8 cellular contexts compared by ENCODE assay signal in the genomic region with DNA sequence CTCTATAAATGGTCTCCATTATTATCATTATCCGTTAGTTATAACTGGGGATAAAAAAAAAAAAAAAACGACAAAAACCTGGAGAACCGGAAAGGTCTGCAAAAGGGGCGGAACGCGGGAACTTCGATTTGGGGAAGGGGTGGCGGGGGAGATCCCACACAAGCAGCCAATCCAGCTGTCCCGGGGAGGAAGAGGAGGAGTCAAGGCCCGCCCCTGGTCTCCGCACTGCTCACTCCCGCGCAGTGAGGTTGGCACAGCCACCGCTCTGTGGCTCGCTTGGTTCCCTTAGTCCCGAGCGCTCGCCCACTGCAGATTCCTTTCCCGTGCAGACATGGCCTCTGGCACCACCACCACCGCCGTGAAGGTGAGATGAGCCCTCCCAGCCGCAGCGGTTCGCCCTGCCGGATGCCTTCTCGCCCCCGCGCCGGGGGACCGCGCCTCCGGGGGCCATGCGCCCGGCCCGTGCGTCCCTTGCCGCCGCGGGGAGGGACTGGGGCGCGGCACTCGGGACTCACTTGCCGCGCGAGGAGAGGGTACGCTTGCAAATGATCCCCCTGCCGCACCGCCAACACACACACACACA. TPM values are rescaled to one million over a fixed set of nuclear protein-coding genes. Genes with fewer than 3 reads are reported as not detected.
DNase-seq lines count a peak whose midpoint lies in the region; ATAC-seq and TF ChIP-seq lines count a peak whose summit lies in the region.

A gene (plus strand): TSS at position 219 of the 583 bp plus-strand sequence. CDS start 113 bp downstream, at position 332.

- TF ChIP-seq CTCF in endothelial cell (IDR thresholded peaks at IDR 0.05; ENCODE audit: unreplicated experiment) (no peak), mesothelial cell of epicardium (IDR thresholded peaks at IDR 0.05; ENCODE audit: unreplicated experiment) (no peak)

- CTCF ChIA-PET in activated CD8-positive, alpha-beta memory T cell treated with anti-CD3 and anti-CD28 coated beads, Interleukin-2, amount 10 ng/mL, durations not matched to agents 7 days and 5 days (lab: Charles Lee), result interaction anchor here (1.1 to 2.9 kb wide), 6 partner anchors 10 to 337 kb away, joined by 3 to 11 read pairs (median 4); a partner anchor contains a TSS

- peak within 1 kb of the TSS; percentile 85 for H3K4me2 ChIP-seq in BLaER1

- peaks cover 47% of the 10 kb centered on the region for H3K4me1 ChIP-seq in BLaER1

- ATAC-seq in GM19328 (IDR thresholded peaks at IDR 0.05; ENCODE audit: unreplicated experiment) (peak; percentile 89), HG03520 (IDR thresholded peaks at IDR 0.05; ENCODE audit: unreplicated experiment) (peak; percentile 77)
- ATAC-seq in activated CD8-positive, alpha-beta memory T cell treated with anti-CD3 and anti-CD28 coated beads, Interleukin-2, amount 10 ng/mL, durations not matched to agents 7 days and 5 days, result peak; percentile 85

- no peaks in the 10 kb centered on the region for H3K27me3 ChIP-seq in BLaER1

- peaks cover 14% of the 10 kb centered on the region for H3K36me3 Mint-ChIP-seq in activated CD8-positive, alpha-beta memory T cell treated with anti-CD3 and anti-CD28 coated beads, Interleukin-2, amount 10 ng/mL, durations not matched to agents 7 days and 5 days
- H3K36me3 Mint-ChIP-seq in endothelial cell (ENCODE audit: low read depth, unreplicated experiment), result no peaks in the 10 kb centered on the region
- peaks cover 9% of the 10 kb centered on the region for H3K36me3 Mint-ChIP-seq in mesothelial cell of epicardium

- peak within 1 kb of the TSS; percentile 94 for H3K9ac ChIP-seq in BLaER1

- peak within 1 kb of the TSS; percentile 81 for H3K4me3 ChIP-seq in BLaER1

- peak; percentile 87 for DNase-seq in NCI-H748 treated with DMSO at 0.1 percent for 48 hours (lab: John Stamatoyannopoulos, UW)
- peak; percentile 80 for DNase-seq in activated CD8-positive, alpha-beta memory T cell treated with anti-CD3 and anti-CD28 coated beads, Interleukin-2, amount 10 ng/mL, durations not matched to agents 7 days and 5 days
- DNase-seq in endothelial cell (ENCODE audit: low spot score), result peak; percentile 90
- peak; percentile 81 to 86 for DNase-seq in mesothelial cell of epicardium (ENCODE audit: low spot score in 2 of 2, unreplicated experiment in 2 of 2)
- DNase-seq in stimulated activated CD8-positive, alpha-beta memory T cell treated with anti-CD3 and anti-CD28 coated beads, Interleukin-15, amount 100 ng/mL, for 24 hours (ENCODE audit: low read depth), result peak; percentile 37

- no peaks in the 10 kb centered on the region for H3K9me3 Mint-ChIP-seq in activated CD8-positive, alpha-beta memory T cell treated with anti-CD3 and anti-CD28 coated beads, Interleukin-2, amount 10 ng/mL, durations not matched to agents 7 days and 5 days (ENCODE audit: low read depth)
- H3K9me3 Mint-ChIP-seq in endothelial cell (ENCODE audit: unreplicated experiment) (no peaks in the 10 kb centered on the region), mesothelial cell of epicardium (no peaks in the 10 kb centered on the region)

- H3K27me3 Mint-ChIP-seq in activated CD8-positive, alpha-beta memory T cell treated with anti-CD3 and anti-CD28 coated beads, Interleukin-2, amount 10 ng/mL, durations not matched to agents 7 days and 5 days, result peaks cover 39% of the 10 kb centered on the region
- peaks cover 11% of the 10 kb centered on the region for H3K27me3 Mint-ChIP-seq in endothelial cell (ENCODE audit: unreplicated experiment)
- H3K27me3 Mint-ChIP-seq in mesothelial cell of epicardium (ENCODE audit: low read depth), result no peaks in the 10 kb centered on the region

- peaks cover 34% of the 10 kb centered on the region for H4K20me1 ChIP-seq in BLaER1

- peak within 1 kb of the TSS; percentile 97 for H3K4me3 Mint-ChIP-seq in activated CD8-positive, alpha-beta memory T cell treated with anti-CD3 and anti-CD28 coated beads, Interleukin-2, amount 10 ng/mL, durations not matched to agents 7 days and 5 days
- peak within 1 kb of the TSS; percentile 100 for H3K4me3 Mint-ChIP-seq in endothelial cell (ENCODE audit: unreplicated experiment)
- H3K4me3 Mint-ChIP-seq in mesothelial cell of epicardium, result peak within 1 kb of the TSS; percentile 99

- no peaks in the 10 kb centered on the region for H3K9me3 ChIP-seq in BLaER1

- H3K4me1 Mint-ChIP-seq in activated CD8-positive, alpha-beta memory T cell treated with anti-CD3 and anti-CD28 coated beads, Interleukin-2, amount 10 ng/mL, durations not matched to agents 7 days and 5 days, result peaks cover 39% of the 10 kb centered on the region
- peaks cover 33% of the 10 kb centered on the region for H3K4me1 Mint-ChIP-seq in endothelial cell (ENCODE audit: unreplicated experiment)
- H3K4me1 Mint-ChIP-seq in mesothelial cell of epicardium, result peaks cover 35% of the 10 kb centered on the region

- H3K27ac ChIP-seq in BLaER1, result peak within 1 kb of the TSS; percentile 92

- peak within 1 kb of the TSS; percentile 97 for H3K27ac Mint-ChIP-seq in activated CD8-positive, alpha-beta memory T cell treated with anti-CD3 and anti-CD28 coated beads, Interleukin-2, amount 10 ng/mL, durations not matched to agents 7 days and 5 days
- H3K27ac Mint-ChIP-seq in endothelial cell (ENCODE audit: unreplicated experiment) (peak within 1 kb of the TSS; percentile 96), mesothelial cell of epicardium (peak within 1 kb of the TSS; percentile 99)

- peaks cover 31% of the 10 kb centered on the region for H3K36me3 ChIP-seq in BLaER1

RNA-seq across cellular contexts. Expression of the gene that starts here (rescaled TPM):
- 10 to 100 TPM; 44.9 to 63.7 TPM for total RNA-seq in activated CD8-positive, alpha-beta memory T cell treated with anti-CD3 and anti-CD28 coated beads, Interleukin-2, amount 10 ng/mL, durations not matched to agents 7 days and 5 days
- total RNA-seq in endothelial cell (ENCODE audit: unreplicated experiment) (37.2 TPM), mesothelial cell of epicardium (78.5 to 90.0 TPM (median 88.3 TPM) in 3 replicates)

Comparison
In these comparisons a context has a peak if more than half of its experiments do, and no peak if none do; other contexts are left out.
1. Peak in every context shown above with its lines: DNase-seq, ATAC-seq, H3K4me3 ChIP-seq and H3K27ac ChIP-seq.
2. DNase-seq: peak in every context shown above with its lines; median percentile 90 in endothelial cell; 87 in NCI-H748 treated with DMSO at 0.1 percent for 48 hours; 84 in mesothelial cell of epicardium; 80 in activated CD8-positive, alpha-beta memory T cell treated with anti-CD3 and anti-CD28 coated beads, Interleukin-2, amount 10 ng/mL, durations not matched to agents 7 days and 5 days; 37 in stimulated activated CD8-positive, alpha-beta memory T cell treated with anti-CD3 and anti-CD28 coated beads, Interleukin-15, amount 100 ng/mL, for 24 hours.